ENCODE assay signal across 25 cellular contexts in genomic region chr10:33542747-33543505, GRCh38.
DNase-seq lines count a peak whose midpoint lies in the region; TF ChIP-seq lines count a peak whose summit lies in the region.
"Had no signal": no experiment of that assay in that cellular context is flagged by ENCODE, and none has a peak within 500 bp of the region (broad histone marks: within the 10 kb centered on the region; RNA-seq: fewer than 3 reads in every experiment).

No MANE protein-coding gene starts in this region.

- H3K4me1 ChIP-seq in breast epithelium, result no peaks in the 10 kb centered on the region
- H3K4me1 ChIP-seq in Caco-2, result peaks cover 7% of the 10 kb centered on the region
- H3K4me1 ChIP-seq: heart right ventricle had no signal

- peak overlapping the region; percentile 67 for H3K27ac Mint-ChIP-seq in MCF 10A (ENCODE audit: low read depth, unreplicated experiment)
- no peak overlapping the region for H3K27ac Mint-ChIP-seq in Caco-2 (ENCODE audit: unreplicated experiment)
- H3K27ac Mint-ChIP-seq: activated CD8-positive, alpha-beta T cell treated with anti-CD3 and anti-CD28 coated beads, Interleukin-2, amount 10 ng/mL, durations not matched to agents 7 days and 5 days; activated naive CD8-positive, alpha-beta T cell; brain; immature natural killer cell; memory B cell; naive thymus-derived CD4-positive, alpha-beta T cell; T-helper 1 cell treated with Interleukin-12 subunit alpha and Interleukin-12 subunit beta and Interleukin-4 antibody, amounts not matched to agents 30 μg/mL and 1 μg/mL, for 36 hours; WTC11 had no signal

- H3K27me3 Mint-ChIP-seq in MCF 10A (ENCODE audit: insufficient read depth, unreplicated experiment), result no peaks in the 10 kb centered on the region
- no peaks in the 10 kb centered on the region for H3K27me3 Mint-ChIP-seq in Caco-2 (ENCODE audit: insufficient read depth, unreplicated experiment)

- no peak overlapping the region for H3K4me3 Mint-ChIP-seq in MCF 10A (ENCODE audit: unreplicated experiment)
- no peak overlapping the region for H3K4me3 Mint-ChIP-seq in Caco-2 (ENCODE audit: unreplicated experiment)
- H3K4me3 Mint-ChIP-seq: activated CD8-positive, alpha-beta T cell treated with anti-CD3 and anti-CD28 coated beads, Interleukin-2, amount 10 ng/mL, durations not matched to agents 7 days and 5 days; activated naive CD8-positive, alpha-beta T cell; brain; immature natural killer cell; memory B cell; naive thymus-derived CD4-positive, alpha-beta T cell; T-helper 1 cell treated with Interleukin-12 subunit alpha and Interleukin-12 subunit beta and Interleukin-4 antibody, amounts not matched to agents 30 μg/mL and 1 μg/mL, for 36 hours; WTC11 had no signal

- TF ChIP-seq CTCF in MCF 10A (IDR thresholded peaks at IDR 0.05; ENCODE audit: unreplicated experiment) (no peak), breast epithelium (IDR thresholded peaks at IDR 0.05) (no peak), Caco-2 (IDR thresholded peaks at IDR 0.05; ENCODE audit: insufficient read depth in 1 of 2, low read depth in 1 of 2, low read length in 1 of 2, severe bottlenecking in 1 of 2, unreplicated experiment in 1 of 2) (no peak)

- H3K9me3 ChIP-seq in breast epithelium, result no peaks in the 10 kb centered on the region
- H3K9me3 ChIP-seq in Caco-2, result peaks cover 27% of the 10 kb centered on the region

- DNase-seq in MCF 10A (ENCODE audit: unreplicated experiment), result peak; percentile 58
- DNase-seq in breast epithelium (ENCODE audit: low spot score in 2 of 2), result no peak
- DNase-seq in amniotic epithelial cell (ENCODE audit: low read depth), result peak; percentile 32
- peak; percentile 20 for DNase-seq in fibroblast of the conjunctiva (ENCODE audit: low read depth)
- no peak for DNase-seq in retina
- no peak for DNase-seq in HT-29 (ENCODE audit: low spot score)
- no peak for DNase-seq in KG1 (lab: John Stamatoyannopoulos, UW)
- DNase-seq in Caco-2, result no peak
- DNase-seq: 8988T; activated CD8-positive, alpha-beta T cell treated with anti-CD3 and anti-CD28 coated beads, Interleukin-2, amount 10 ng/mL, durations not matched to agents 7 days and 5 days; DMS153; heart right ventricle; immature natural killer cell; naive thymus-derived CD4-positive, alpha-beta T cell; NCI-H2081; NCI-H510A treated with DMSO at 0.1 percent for 48 hours; SHP77 treated with DMSO at 0.1 percent for 48 hours; stimulated activated CD8-positive, alpha-beta memory T cell treated with anti-CD3 and anti-CD28 coated beads, Interleukin-4, amount 100 ng/mL, for 48 hours had no signal

- no peaks in the 10 kb centered on the region for H3K27me3 ChIP-seq in breast epithelium
- no peaks in the 10 kb centered on the region for H3K27me3 ChIP-seq in Caco-2 (replicated peaks; ENCODE audit: control insufficient read depth, insufficient read depth, low read length)
- H3K27me3 ChIP-seq: heart right ventricle had no signal

- intact Hi-C loops in MCF 10A (cut with micrococcal nuclease), result no loop called here
- intact Hi-C loops in breast epithelium (cut with DNase I; ENCODE audit: low total_unique reads), result no loop called here
- intact Hi-C loops in Caco-2 (cut with micrococcal nuclease; ENCODE audit: unreplicated experiment), result no loop called here

- H3K4me1 Mint-ChIP-seq in MCF 10A (ENCODE audit: insufficient read depth, unreplicated experiment) (peaks cover 18% of the 10 kb centered on the region), Caco-2 (ENCODE audit: low read depth, unreplicated experiment) (peaks cover 2% of the 10 kb centered on the region)
- H3K4me1 Mint-ChIP-seq: brain; immature natural killer cell; memory B cell; naive thymus-derived CD4-positive, alpha-beta T cell had no signal

- H3K9me3 Mint-ChIP-seq in MCF 10A (ENCODE audit: unreplicated experiment), result peaks cover 9% of the 10 kb centered on the region
- H3K9me3 Mint-ChIP-seq in Caco-2 (ENCODE audit: unreplicated experiment), result peaks cover 25% of the 10 kb centered on the region

- no peak overlapping the region for H3K27ac ChIP-seq in breast epithelium
- H3K27ac ChIP-seq: C4-2B, heart right ventricle, skin epidermis had no signal

- BruUV-seq in MCF 10A (replicated peaks; lab: Mats Ljungman, UMichigan), result TSS peak; percentile 73
- no TSS peak for BruUV-seq in Caco-2 (replicated peaks; lab: Mats Ljungman, UMichigan)

- H3K4me3 ChIP-seq in breast epithelium, result no peak overlapping the region
- no peak overlapping the region for H3K4me3 ChIP-seq in Caco-2 (ENCODE audit: low read depth, low read length)
- H3K4me3 ChIP-seq: heart right ventricle, skin epidermis had no signal

- TF ChIP-seq POLR2A in breast epithelium (IDR thresholded peaks at IDR 0.05), result no peak

- no peaks in the 10 kb centered on the region for H3K36me3 Mint-ChIP-seq in MCF 10A (ENCODE audit: insufficient read depth, unreplicated experiment)
- no peaks in the 10 kb centered on the region for H3K36me3 Mint-ChIP-seq in Caco-2 (ENCODE audit: insufficient read depth, unreplicated experiment)
- H3K36me3 Mint-ChIP-seq: activated naive CD8-positive, alpha-beta T cell; memory B cell; WTC11 had no signal

- CTCF ChIA-PET in MCF 10A (lab: Yijun Ruan, JAX) (no interaction called here), Caco-2 (lab: Charles Lee) (no interaction called here)

- H3K36me3 ChIP-seq in breast epithelium, result no peaks in the 10 kb centered on the region
- no peaks in the 10 kb centered on the region for H3K36me3 ChIP-seq in Caco-2 (ENCODE audit: control insufficient read depth, insufficient read depth, low read length)
- H3K36me3 ChIP-seq: heart right ventricle had no signal

- POLR2A ChIA-PET in MCF 10A (lab: Yijun Ruan, JAX) (no interaction called here), Caco-2 (lab: Charles Lee) (no interaction called here)

Comparison
In these comparisons a context has a peak if more than half of its experiments do, and no peak if none do; other contexts are left out.
1. DNase-seq: peak in MCF 10A (single experiment), amniotic epithelial cell (single experiment) and fibroblast of the conjunctiva (single experiment); none in breast epithelium (0 of 2), retina (single experiment), HT-29 (single experiment), KG1 (single experiment) and Caco-2 (0 of 2).